ENCODE assay signal across 23 cellular contexts in genomic region chr6:128204621-128205020, GRCh38.
DNase-seq lines count a peak whose midpoint lies in the region; ATAC-seq and TF ChIP-seq lines count a peak whose summit lies in the region.
"Had no signal": no experiment of that assay in that cellular context is flagged by ENCODE, and none has a peak within 500 bp of the region (broad histone marks: within the 10 kb centered on the region; RNA-seq: fewer than 3 reads in every experiment).

No MANE protein-coding gene starts in this region.

- H3K27ac ChIP-seq in A673 (ENCODE audit: low read depth, low read length, poor library complexity, severe bottlenecking) = no peak overlapping the region
- H3K27ac ChIP-seq in GM23338 (ENCODE audit: low read depth) = no peak overlapping the region
- peak overlapping the region; percentile 39 for H3K27ac ChIP-seq in SJCRH30
- no peak overlapping the region for H3K27ac ChIP-seq in caudate nucleus (ENCODE audit: low read depth, low read length)
- H3K27ac ChIP-seq: gastroesophageal sphincter, pancreas, suprapubic skin had no signal

- peaks cover 17% of the 10 kb centered on the region for H3K79me2 ChIP-seq in GM23338 (replicated peaks; ENCODE audit: insufficient read depth)

- H3K9me3 Mint-ChIP-seq in GM23338 = no peaks in the 10 kb centered on the region
- H3K9me3 Mint-ChIP-seq: H9; stimulated activated effector memory CD8-positive, alpha-beta T cell treated with anti-CD3 and anti-CD28 coated beads, Interleukin-12 subunit alpha, Interleukin-12 subunit beta, amount 100 ng/mL, for 72 hours had no signal

- intact Hi-C loops in A673 (cut with micrococcal nuclease; ENCODE audit: unreplicated experiment) (no loop called here), mucosa of descending colon (cut with DNase I, micrococcal nuclease) (no loop called here)

- CTCF ChIA-PET in A673 (lab: Charles Lee) = no interaction called here

- ATAC-seq in GM23338 (no peak), mucosa of descending colon (no peak)
- ATAC-seq: gastroesophageal sphincter; natural killer cell; pancreas; Right ventricle myocardium inferior; sciatic nerve; stimulated activated effector memory CD8-positive, alpha-beta T cell treated with anti-CD3 and anti-CD28 coated beads, Interleukin-12 subunit alpha, Interleukin-12 subunit beta, amount 100 ng/mL, for 72 hours had no signal

- H3K9me2 ChIP-seq in GM23338 (ENCODE audit: insufficient read depth) = peaks cover 6% of the 10 kb centered on the region; the same call in 1 of the 2 replicates

- H3K27ac Mint-ChIP-seq in GM23338 = no peak overlapping the region
- H3K27ac Mint-ChIP-seq: activated naive CD8-positive, alpha-beta T cell treated with anti-CD3 and anti-CD28 coated beads for 36 hours; activated T-helper 1 cell treated with anti-CD3 and anti-CD28 coated beads, Interleukin-12 subunit alpha, Interleukin-12 subunit beta, Interleukin-2, Interleukin-4 antibody, amounts not matched to agents 30 ng/mL and 10 ng/mL and 1 ng/mL, durations not matched to agents 14 hours and 24 hours and 36 hours; natural killer cell; stimulated activated effector memory CD8-positive, alpha-beta T cell treated with anti-CD3 and anti-CD28 coated beads, Interleukin-12 subunit alpha, Interleukin-12 subunit beta, amount 100 ng/mL, for 72 hours had no signal

- peaks cover 19% of the 10 kb centered on the region for H3K4me1 ChIP-seq in A673 (ENCODE audit: insufficient read depth, low read length, poor library complexity, severe bottlenecking)
- H3K4me1 ChIP-seq in GM23338 (ENCODE audit: insufficient read depth) = peaks cover 18% of the 10 kb centered on the region
- H3K4me1 ChIP-seq in SJCRH30 = peaks cover 44% of the 10 kb centered on the region
- H3K4me1 ChIP-seq in mucosa of descending colon (ENCODE audit: low read depth) = no peaks in the 10 kb centered on the region
- H3K4me1 ChIP-seq: gastroesophageal sphincter, suprapubic skin had no signal

- TF ChIP-seq CTCF in A673 (conservative IDR thresholded peaks at IDR 0.05; ENCODE audit: low read depth, low read length) = no peak
- TF ChIP-seq CTCF in GM23338 (conservative IDR thresholded peaks at IDR 0.05; ENCODE audit: low read depth in 2 of 2) = no peak
- TF ChIP-seq CTCF in fibroblast of villous mesenchyme (IDR thresholded peaks at IDR 0.05; ENCODE audit: insufficient read depth, low read depth, low read length) = no peak
- no peak for TF ChIP-seq CTCF in mucosa of descending colon (IDR thresholded peaks at IDR 0.05)

- DNase-seq in A673 (ENCODE audit: low spot score) (peak; percentile 68), GM23338 (ENCODE audit: low spot score) (peak; percentile 35), SJCRH30 (peak; percentile 49 to 53), fibroblast of villous mesenchyme (ENCODE audit: low read depth) (peak; percentile 67), DMS79 treated with DMSO at 0.1 percent for 48 hours (lab: John Stamatoyannopoulos, UW) (no peak), iPS-NIHi11 (ENCODE audit: low spot score) (no peak), mucosa of descending colon (no peak), caudate nucleus (lab: John Stamatoyannopoulos, UW) (no peak)
- DNase-seq: activated CD4-positive, alpha-beta T cell treated with anti-CD3 and anti-CD28 coated beads for 4 hours; activated naive CD8-positive, alpha-beta T cell treated with anti-CD3 and anti-CD28 coated beads for 36 hours; dermis blood vessel endothelial cell; H9; mesenchymal stem cell; natural killer cell; NCI-H1417; pancreas; SW 1271 had no signal

- no TSS peak for BruUV-seq in A673 (replicated peaks; lab: Mats Ljungman, UMichigan)

- H3K9me3 ChIP-seq in A673 (ENCODE audit: low read depth, low read length, poor library complexity, severe bottlenecking) (no peaks in the 10 kb centered on the region), SJCRH30 (replicated peaks) (no peaks in the 10 kb centered on the region), mucosa of descending colon (no peaks in the 10 kb centered on the region)
- H3K9me3 ChIP-seq: gastroesophageal sphincter, pancreas, suprapubic skin had no signal

- H3F3A ChIP-seq in GM23338 (replicated peaks; ENCODE audit: low read depth) = no peaks in the 10 kb centered on the region

- H3K4me3 ChIP-seq in A673 (ENCODE audit: low read depth, low read length, poor library complexity, severe bottlenecking) (no peak overlapping the region), GM23338 (no peak overlapping the region), SJCRH30 (no peak overlapping the region), fibroblast of villous mesenchyme (ENCODE audit: low read depth, low read length) (no peak overlapping the region), mucosa of descending colon (no peak overlapping the region)
- H3K4me3 ChIP-seq: gastroesophageal sphincter, pancreas, suprapubic skin had no signal

- no peak overlapping the region for H3K4me3 Mint-ChIP-seq in GM23338
- H3K4me3 Mint-ChIP-seq: activated naive CD8-positive, alpha-beta T cell treated with anti-CD3 and anti-CD28 coated beads for 36 hours; activated T-helper 1 cell treated with anti-CD3 and anti-CD28 coated beads, Interleukin-12 subunit alpha, Interleukin-12 subunit beta, Interleukin-2, Interleukin-4 antibody, amounts not matched to agents 30 ng/mL and 10 ng/mL and 1 ng/mL, durations not matched to agents 14 hours and 24 hours and 36 hours; H9; natural killer cell; stimulated activated effector memory CD8-positive, alpha-beta T cell treated with anti-CD3 and anti-CD28 coated beads, Interleukin-12 subunit alpha, Interleukin-12 subunit beta, amount 100 ng/mL, for 72 hours had no signal

- H3K27me3 Mint-ChIP-seq in GM23338 (ENCODE audit: insufficient read depth, low read depth, poor library complexity) = no peaks in the 10 kb centered on the region
- H3K27me3 Mint-ChIP-seq: activated naive CD8-positive, alpha-beta T cell treated with anti-CD3 and anti-CD28 coated beads for 36 hours had no signal

- no peaks in the 10 kb centered on the region for H3K36me3 ChIP-seq in A673 (ENCODE audit: insufficient read depth, low read length, poor library complexity, severe bottlenecking)
- no peaks in the 10 kb centered on the region for H3K36me3 ChIP-seq in GM23338 (ENCODE audit: insufficient read depth)
- no peaks in the 10 kb centered on the region for H3K36me3 ChIP-seq in SJCRH30
- H3K36me3 ChIP-seq in mucosa of descending colon (ENCODE audit: low read depth) = no peaks in the 10 kb centered on the region
- H3K36me3 ChIP-seq: gastroesophageal sphincter, pancreas, suprapubic skin had no signal

- no peaks in the 10 kb centered on the region for H3K36me3 Mint-ChIP-seq in GM23338 (ENCODE audit: low read depth)
- H3K36me3 Mint-ChIP-seq: natural killer cell; stimulated activated effector memory CD8-positive, alpha-beta T cell treated with anti-CD3 and anti-CD28 coated beads, Interleukin-12 subunit alpha, Interleukin-12 subunit beta, amount 100 ng/mL, for 72 hours had no signal

- H3K4me1 Mint-ChIP-seq in GM23338 = peaks cover 32% of the 10 kb centered on the region
- H3K4me1 Mint-ChIP-seq: activated naive CD8-positive, alpha-beta T cell treated with anti-CD3 and anti-CD28 coated beads for 36 hours; natural killer cell; stimulated activated effector memory CD8-positive, alpha-beta T cell treated with anti-CD3 and anti-CD28 coated beads, Interleukin-12 subunit alpha, Interleukin-12 subunit beta, amount 100 ng/mL, for 72 hours had no signal

- H2AFZ ChIP-seq in GM23338 = no peak overlapping the region

- H4K20me1 ChIP-seq in GM23338 (replicated peaks; ENCODE audit: insufficient read depth) = no peaks in the 10 kb centered on the region

- H3K27me3 ChIP-seq in A673 (replicated peaks; ENCODE audit: insufficient read depth, low read depth, low read length, poor library complexity) (no peaks in the 10 kb centered on the region), GM23338 (ENCODE audit: insufficient read depth) (no peaks in the 10 kb centered on the region), SJCRH30 (no peaks in the 10 kb centered on the region)
- H3K27me3 ChIP-seq: gastroesophageal sphincter, pancreas, suprapubic skin had no signal

- no peak overlapping the region for H3K4me2 ChIP-seq in GM23338

- POLR2A ChIA-PET in A673 (lab: Charles Lee; ENCODE audit: low non-redundant PET) = no interaction called here

TF ChIP-seq in GM23338, 12 proteins besides CTCF, POLR2A, EP300 and RAD21 (continues in another document):
- TF ChIP-seq ZNF114 (CRISPR knock-in tag; IDR thresholded peaks at IDR 0.05) = no peak

Comparison
In these comparisons a context has a peak if more than half of its experiments do, and no peak if none do; other contexts are left out.
1. DNase-seq: peak in A673 (single experiment), GM23338 (single experiment), SJCRH30 (2 of 2) and fibroblast of villous mesenchyme (single experiment); none in DMS79 treated with DMSO at 0.1 percent for 48 hours (single experiment), iPS-NIHi11 (single experiment), mucosa of descending colon (0 of 3) and caudate nucleus (0 of 61).